ENCODE assay signal across 2 cellular contexts in the genomic region with DNA sequence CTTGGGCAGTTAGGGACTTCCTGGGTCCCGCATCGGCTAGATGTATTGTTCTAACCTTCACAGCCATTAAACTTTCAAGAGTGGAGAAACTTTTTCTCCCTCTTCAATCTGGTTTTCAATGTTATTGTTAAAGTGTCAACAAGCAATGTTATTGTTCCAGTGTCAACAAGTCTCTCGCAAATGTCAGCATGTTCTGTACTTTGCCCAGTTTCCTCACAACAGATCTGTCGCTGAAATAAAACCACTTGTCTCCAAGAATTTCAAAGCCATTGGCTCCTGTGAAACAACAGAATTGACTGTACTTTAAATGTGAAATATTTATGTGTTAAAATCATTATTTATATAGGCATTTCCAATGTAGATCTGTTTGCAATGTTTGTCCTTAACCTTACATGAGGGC.
TF ChIP-seq lines count a peak whose summit lies in the region.

No MANE protein-coding gene starts in this region.

TF ChIP-seq in endothelial cell of umbilical vein, 7 proteins besides CTCF, POLR2A, EP300 and RAD21 (continued from another document):
- no peak for TF ChIP-seq EZH2 (IDR thresholded peaks at IDR 0.05; ENCODE audit: borderline replicate concordance, low read depth, low read length, severe bottlenecking)
- TF ChIP-seq POLR2AphosphoS5 (IDR thresholded peaks at IDR 0.05; ENCODE audit: insufficient read depth, low read depth, low read length), result no peak
- no peak for TF ChIP-seq JUN (IDR thresholded peaks at IDR 0.05; ENCODE audit: borderline replicate concordance, insufficient read depth, insufficient read length, low read depth)
- no peak for TF ChIP-seq FOS (IDR thresholded peaks at IDR 0.05; ENCODE audit: borderline replicate concordance, insufficient read depth, low read length)
- no peak for TF ChIP-seq GATA2 (IDR thresholded peaks at IDR 0.05; ENCODE audit: insufficient read depth, insufficient read length, low read depth, low read length)
- TF ChIP-seq, protein P1, sequence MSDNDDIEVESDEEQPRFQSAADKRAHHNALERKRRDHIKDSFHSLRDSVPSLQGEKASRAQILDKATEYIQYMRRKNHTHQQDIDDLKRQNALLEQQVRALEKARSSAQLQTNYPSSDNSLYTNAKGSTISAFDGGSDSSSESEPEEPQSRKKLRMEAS (IDR thresholded peaks at IDR 0.05; ENCODE audit: insufficient read depth, insufficient read length), result no peak

TF ChIP-seq in liver, 16 proteins besides CTCF, POLR2A, EP300 and RAD21:
- peak; percentile 88 for TF ChIP-seq SP1 (IDR thresholded peaks at IDR 0.05)
- TF ChIP-seq, protein P1 (IDR thresholded peaks at IDR 0.05), result peak; percentile 54
- peak in 1 of 2 donors; percentile 37 for TF ChIP-seq EGR1 (IDR thresholded peaks at IDR 0.05; ENCODE audit: low read depth in 2 of 2)
- TF ChIP-seq HNF4G (IDR thresholded peaks at IDR 0.05), result peak; percentile 52
- TF ChIP-seq, protein P2, sequence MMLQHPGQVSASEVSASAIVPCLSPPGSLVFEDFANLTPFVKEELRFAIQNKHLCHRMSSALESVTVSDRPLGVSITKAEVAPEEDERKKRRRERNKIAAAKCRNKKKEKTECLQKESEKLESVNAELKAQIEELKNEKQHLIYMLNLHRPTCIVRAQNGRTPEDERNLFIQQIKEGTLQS (IDR thresholded peaks at IDR 0.05), result no peak
- peak; percentile 99 for TF ChIP-seq FOXA2 (IDR thresholded peaks at IDR 0.05)
- peak; percentile 99 for TF ChIP-seq FOXA1 (IDR thresholded peaks at IDR 0.05)
- no peak for TF ChIP-seq TAF1 (conservative IDR thresholded peaks at IDR 0.05)
- peak; percentile 12 to 67 for TF ChIP-seq RXRA (IDR thresholded peaks at IDR 0.05)
- TF ChIP-seq GABPA (IDR thresholded peaks at IDR 0.05 in 1 of 2, conservative IDR thresholded peaks at IDR 0.05 in 1 of 2), result no peak
- peak; percentile 89 to 95 for TF ChIP-seq HNF4A (conservative IDR thresholded peaks at IDR 0.05)
- peak; percentile 83 for TF ChIP-seq YY1 (IDR thresholded peaks at IDR 0.05)
- TF ChIP-seq, protein P3, sequence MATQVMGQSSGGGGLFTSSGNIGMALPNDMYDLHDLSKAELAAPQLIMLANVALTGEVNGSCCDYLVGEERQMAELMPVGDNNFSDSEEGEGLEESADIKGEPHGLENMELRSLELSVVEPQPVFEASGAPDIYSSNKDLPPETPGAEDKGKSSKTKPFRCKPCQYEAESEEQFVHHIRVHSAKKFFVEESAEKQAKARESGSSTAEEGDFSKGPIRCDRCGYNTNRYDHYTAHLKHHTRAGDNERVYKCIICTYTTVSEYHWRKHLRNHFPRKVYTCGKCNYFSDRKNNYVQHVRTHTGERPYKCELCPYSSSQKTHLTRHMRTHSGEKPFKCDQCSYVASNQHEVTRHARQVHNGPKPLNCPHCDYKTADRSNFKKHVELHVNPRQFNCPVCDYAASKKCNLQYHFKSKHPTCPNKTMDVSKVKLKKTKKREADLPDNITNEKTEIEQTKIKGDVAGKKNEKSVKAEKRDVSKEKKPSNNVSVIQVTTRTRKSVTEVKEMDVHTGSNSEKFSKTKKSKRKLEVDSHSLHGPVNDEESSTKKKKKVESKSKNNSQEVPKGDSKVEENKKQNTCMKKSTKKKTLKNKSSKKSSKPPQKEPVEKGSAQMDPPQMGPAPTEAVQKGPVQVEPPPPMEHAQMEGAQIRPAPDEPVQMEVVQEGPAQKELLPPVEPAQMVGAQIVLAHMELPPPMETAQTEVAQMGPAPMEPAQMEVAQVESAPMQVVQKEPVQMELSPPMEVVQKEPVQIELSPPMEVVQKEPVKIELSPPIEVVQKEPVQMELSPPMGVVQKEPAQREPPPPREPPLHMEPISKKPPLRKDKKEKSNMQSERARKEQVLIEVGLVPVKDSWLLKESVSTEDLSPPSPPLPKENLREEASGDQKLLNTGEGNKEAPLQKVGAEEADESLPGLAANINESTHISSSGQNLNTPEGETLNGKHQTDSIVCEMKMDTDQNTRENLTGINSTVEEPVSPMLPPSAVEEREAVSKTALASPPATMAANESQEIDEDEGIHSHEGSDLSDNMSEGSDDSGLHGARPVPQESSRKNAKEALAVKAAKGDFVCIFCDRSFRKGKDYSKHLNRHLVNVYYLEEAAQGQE (IDR thresholded peaks at IDR 0.05), result peak; percentile 74
- TF ChIP-seq JUND (IDR thresholded peaks at IDR 0.05), result peak; percentile 22 to 79
- TF ChIP-seq NR2F2 (IDR thresholded peaks at IDR 0.05), result no peak
- TF ChIP-seq, protein P4, sequence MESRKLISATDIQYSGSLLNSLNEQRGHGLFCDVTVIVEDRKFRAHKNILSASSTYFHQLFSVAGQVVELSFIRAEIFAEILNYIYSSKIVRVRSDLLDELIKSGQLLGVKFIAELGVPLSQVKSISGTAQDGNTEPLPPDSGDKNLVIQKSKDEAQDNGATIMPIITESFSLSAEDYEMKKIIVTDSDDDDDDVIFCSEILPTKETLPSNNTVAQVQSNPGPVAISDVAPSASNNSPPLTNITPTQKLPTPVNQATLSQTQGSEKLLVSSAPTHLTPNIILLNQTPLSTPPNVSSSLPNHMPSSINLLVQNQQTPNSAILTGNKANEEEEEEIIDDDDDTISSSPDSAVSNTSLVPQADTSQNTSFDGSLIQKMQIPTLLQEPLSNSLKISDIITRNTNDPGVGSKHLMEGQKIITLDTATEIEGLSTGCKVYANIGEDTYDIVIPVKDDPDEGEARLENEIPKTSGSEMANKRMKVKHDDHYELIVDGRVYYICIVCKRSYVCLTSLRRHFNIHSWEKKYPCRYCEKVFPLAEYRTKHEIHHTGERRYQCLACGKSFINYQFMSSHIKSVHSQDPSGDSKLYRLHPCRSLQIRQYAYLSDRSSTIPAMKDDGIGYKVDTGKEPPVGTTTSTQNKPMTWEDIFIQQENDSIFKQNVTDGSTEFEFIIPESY (IDR thresholded peaks at IDR 0.05), result peak; percentile 73
TF ChIP-seq in liver: peak in this region for 12.
